Comparison of ENCODE assay signal across 8 cellular contexts in genomic region chr12:26119391-26119981, GRCh38. TPM values are rescaled to one million over a fixed set of nuclear protein-coding genes. Genes with fewer than 3 reads are reported as not detected.
DNase-seq lines count a peak whose midpoint lies in the region; ATAC-seq and FAIRE-seq lines count a peak whose summit lies in the region.

No MANE protein-coding gene starts in this region.

- no peak overlapping the region for H2BK120ac ChIP-seq in trophoblast cell (ENCODE audit: insufficient read depth, low read length, poor library complexity)

- no peak overlapping the region for H4K12ac ChIP-seq in trophoblast cell (ENCODE audit: low read depth, low read length)

- ATAC-seq in HG03175 (IDR thresholded peaks at IDR 0.05; ENCODE audit: unreplicated experiment) (peak; percentile 49), HG03095 (IDR thresholded peaks at IDR 0.05; ENCODE audit: unreplicated experiment) (no peak), GM21576 (IDR thresholded peaks at IDR 0.05; ENCODE audit: unreplicated experiment) (no peak)

- FAIRE-seq in RCC 7860 (lab: Jason Lieb, UNC) = peak; percentile 66

- H3K27ac ChIP-seq in esophagus (ENCODE audit: low read depth in 2 of 2, low read length in 1 of 2) (peak overlapping the region; percentile 3 to 33), trophoblast cell (ENCODE audit: low read depth, low read length) (no peak overlapping the region)

- H3K79me2 ChIP-seq in trophoblast cell (ENCODE audit: control insufficient read depth, insufficient read depth, low read length, poor library complexity) = no peaks in the 10 kb centered on the region

- H3K4me3 ChIP-seq in esophagus (ENCODE audit: low read depth in 1 of 2, low read length in 2 of 2) (no peak overlapping the region), trophoblast cell (ENCODE audit: low read depth, low read length) (no peak overlapping the region)

- H2BK12ac ChIP-seq in trophoblast cell (ENCODE audit: low read length) = no peak overlapping the region

- H2BK5ac ChIP-seq in trophoblast cell (ENCODE audit: low read depth, low read length, poor library complexity) = no peak overlapping the region

- WGBS in esophagus, 2 donors = 13 to 22% methylated on average over 2 of the region's 2 CpGs
- WGBS in trophoblast cell (ENCODE audit: extremely low coverage, insufficient coverage, insufficient read length) = no CpG with 5 or more reads among the region's 2 CpGs

- peak; percentile 58 for DNase-seq in EL
- DNase-seq in RCC 7860 (ENCODE audit: low spot score) = peak; percentile 65
- DNase-seq in trophoblast cell = peak; percentile 41 to 59
- DNase-seq in stimulated activated CD4-positive, alpha-beta T cell treated with anti-CD3 and anti-CD28 coated beads, Interleukin-12 subunit alpha, Interleukin-12 subunit beta, amount 100 ng/mL, for 4 hours = no peak

- H3K9ac ChIP-seq in trophoblast cell (ENCODE audit: low read length) = no peak overlapping the region

- no peak overlapping the region for H2AK5ac ChIP-seq in trophoblast cell (ENCODE audit: low read length)

- no peak overlapping the region for H4K91ac ChIP-seq in trophoblast cell (ENCODE audit: low read depth, low read length)

- H3K79me1 ChIP-seq in trophoblast cell (ENCODE audit: low read length) = peaks cover under 1% of the 10 kb centered on the region

- peaks cover 0 to under 1% of the 10 kb centered on the region in 2 donors for H3K27me3 ChIP-seq in esophagus (ENCODE audit: control insufficient read depth in 1 of 2, insufficient read depth in 2 of 2, low read length in 2 of 2)
- H3K27me3 ChIP-seq in trophoblast cell (ENCODE audit: insufficient read depth, low read length) = peaks cover 27% of the 10 kb centered on the region

- no peak overlapping the region for H2AFZ ChIP-seq in trophoblast cell (ENCODE audit: insufficient read depth, low read length, poor library complexity)

- H3K18ac ChIP-seq in trophoblast cell (ENCODE audit: low read length) = no peak overlapping the region

- H3K14ac ChIP-seq in trophoblast cell (ENCODE audit: low read length) = no peak overlapping the region

- no peak overlapping the region for H3K4me2 ChIP-seq in trophoblast cell (ENCODE audit: low read length)

- no peak overlapping the region for H3K23ac ChIP-seq in trophoblast cell (ENCODE audit: low read length)

- H3K36me3 ChIP-seq in esophagus (ENCODE audit: control insufficient read depth in 2 of 2, insufficient read depth in 2 of 2, low read length in 1 of 2) (no peaks in the 10 kb centered on the region), trophoblast cell (ENCODE audit: control insufficient read depth in 1 of 2, insufficient read depth in 2 of 2, low read length in 2 of 2) (no peaks in the 10 kb centered on the region)

- H3K4ac ChIP-seq in trophoblast cell (ENCODE audit: low read depth, low read length) = no peak overlapping the region

- H4K8ac ChIP-seq in trophoblast cell (ENCODE audit: low read depth, low read length) = no peak overlapping the region

- no peaks in the 10 kb centered on the region for H3K9me3 ChIP-seq in esophagus (ENCODE audit: control insufficient read depth in 2 of 2, insufficient read depth in 1 of 2, low read depth in 1 of 2, low read length in 1 of 2)
- H3K9me3 ChIP-seq in trophoblast cell (ENCODE audit: insufficient read depth, low read depth, low read length) = no peaks in the 10 kb centered on the region

- peaks cover 0 to 5% of the 10 kb centered on the region in 2 donors for H3K4me1 ChIP-seq in esophagus (ENCODE audit: control insufficient read depth in 2 of 2, insufficient read depth in 2 of 2, low read length in 1 of 2)
- H3K4me1 ChIP-seq in trophoblast cell (ENCODE audit: control insufficient read depth in 1 of 2, insufficient read depth in 2 of 2, low read length in 2 of 2) = peaks cover 6 to 11% of the 10 kb centered on the region in 2 experiments

RNA-seq across cellular contexts. Expression of gene BHLHE41, which starts 5.4 kb away (rescaled TPM):
- polyA plus RNA-seq in esophagus = 1 to 10 TPM in 1 of 2 donors, under 1 TPM in 1; 0.45 to 1.5 TPM
- polyA plus RNA-seq in trophoblast cell (2013) = 2.4 and 2.5 TPM in 2 replicates
